ENCODE assay signal across 1 cellular context in the genomic region with DNA sequence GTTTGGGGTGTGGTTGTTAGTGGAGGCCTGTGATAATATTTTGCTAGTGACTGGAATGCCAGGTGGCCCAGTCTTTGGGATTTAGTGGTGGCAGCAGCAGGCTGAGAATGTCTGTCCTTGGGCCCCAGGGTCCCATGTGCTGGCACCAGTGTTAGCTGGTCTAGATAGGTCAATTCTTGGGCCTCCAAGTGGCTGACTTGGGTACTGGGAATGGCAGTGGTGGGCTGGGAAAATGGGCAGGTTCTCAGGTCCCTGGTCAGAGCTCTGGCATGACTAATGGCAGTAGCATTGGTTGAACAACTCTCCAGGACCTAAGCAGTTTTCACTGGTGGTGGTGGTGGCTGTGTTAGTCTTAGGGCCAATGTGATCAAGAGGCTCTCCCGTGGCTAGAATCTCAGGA.
TF ChIP-seq lines count a peak whose summit lies in the region.

No MANE protein-coding gene starts in this region.

TF ChIP-seq in GM23338, 12 proteins besides CTCF, POLR2A, EP300 and RAD21 (continued from another document):
- TF ChIP-seq, protein P1, sequence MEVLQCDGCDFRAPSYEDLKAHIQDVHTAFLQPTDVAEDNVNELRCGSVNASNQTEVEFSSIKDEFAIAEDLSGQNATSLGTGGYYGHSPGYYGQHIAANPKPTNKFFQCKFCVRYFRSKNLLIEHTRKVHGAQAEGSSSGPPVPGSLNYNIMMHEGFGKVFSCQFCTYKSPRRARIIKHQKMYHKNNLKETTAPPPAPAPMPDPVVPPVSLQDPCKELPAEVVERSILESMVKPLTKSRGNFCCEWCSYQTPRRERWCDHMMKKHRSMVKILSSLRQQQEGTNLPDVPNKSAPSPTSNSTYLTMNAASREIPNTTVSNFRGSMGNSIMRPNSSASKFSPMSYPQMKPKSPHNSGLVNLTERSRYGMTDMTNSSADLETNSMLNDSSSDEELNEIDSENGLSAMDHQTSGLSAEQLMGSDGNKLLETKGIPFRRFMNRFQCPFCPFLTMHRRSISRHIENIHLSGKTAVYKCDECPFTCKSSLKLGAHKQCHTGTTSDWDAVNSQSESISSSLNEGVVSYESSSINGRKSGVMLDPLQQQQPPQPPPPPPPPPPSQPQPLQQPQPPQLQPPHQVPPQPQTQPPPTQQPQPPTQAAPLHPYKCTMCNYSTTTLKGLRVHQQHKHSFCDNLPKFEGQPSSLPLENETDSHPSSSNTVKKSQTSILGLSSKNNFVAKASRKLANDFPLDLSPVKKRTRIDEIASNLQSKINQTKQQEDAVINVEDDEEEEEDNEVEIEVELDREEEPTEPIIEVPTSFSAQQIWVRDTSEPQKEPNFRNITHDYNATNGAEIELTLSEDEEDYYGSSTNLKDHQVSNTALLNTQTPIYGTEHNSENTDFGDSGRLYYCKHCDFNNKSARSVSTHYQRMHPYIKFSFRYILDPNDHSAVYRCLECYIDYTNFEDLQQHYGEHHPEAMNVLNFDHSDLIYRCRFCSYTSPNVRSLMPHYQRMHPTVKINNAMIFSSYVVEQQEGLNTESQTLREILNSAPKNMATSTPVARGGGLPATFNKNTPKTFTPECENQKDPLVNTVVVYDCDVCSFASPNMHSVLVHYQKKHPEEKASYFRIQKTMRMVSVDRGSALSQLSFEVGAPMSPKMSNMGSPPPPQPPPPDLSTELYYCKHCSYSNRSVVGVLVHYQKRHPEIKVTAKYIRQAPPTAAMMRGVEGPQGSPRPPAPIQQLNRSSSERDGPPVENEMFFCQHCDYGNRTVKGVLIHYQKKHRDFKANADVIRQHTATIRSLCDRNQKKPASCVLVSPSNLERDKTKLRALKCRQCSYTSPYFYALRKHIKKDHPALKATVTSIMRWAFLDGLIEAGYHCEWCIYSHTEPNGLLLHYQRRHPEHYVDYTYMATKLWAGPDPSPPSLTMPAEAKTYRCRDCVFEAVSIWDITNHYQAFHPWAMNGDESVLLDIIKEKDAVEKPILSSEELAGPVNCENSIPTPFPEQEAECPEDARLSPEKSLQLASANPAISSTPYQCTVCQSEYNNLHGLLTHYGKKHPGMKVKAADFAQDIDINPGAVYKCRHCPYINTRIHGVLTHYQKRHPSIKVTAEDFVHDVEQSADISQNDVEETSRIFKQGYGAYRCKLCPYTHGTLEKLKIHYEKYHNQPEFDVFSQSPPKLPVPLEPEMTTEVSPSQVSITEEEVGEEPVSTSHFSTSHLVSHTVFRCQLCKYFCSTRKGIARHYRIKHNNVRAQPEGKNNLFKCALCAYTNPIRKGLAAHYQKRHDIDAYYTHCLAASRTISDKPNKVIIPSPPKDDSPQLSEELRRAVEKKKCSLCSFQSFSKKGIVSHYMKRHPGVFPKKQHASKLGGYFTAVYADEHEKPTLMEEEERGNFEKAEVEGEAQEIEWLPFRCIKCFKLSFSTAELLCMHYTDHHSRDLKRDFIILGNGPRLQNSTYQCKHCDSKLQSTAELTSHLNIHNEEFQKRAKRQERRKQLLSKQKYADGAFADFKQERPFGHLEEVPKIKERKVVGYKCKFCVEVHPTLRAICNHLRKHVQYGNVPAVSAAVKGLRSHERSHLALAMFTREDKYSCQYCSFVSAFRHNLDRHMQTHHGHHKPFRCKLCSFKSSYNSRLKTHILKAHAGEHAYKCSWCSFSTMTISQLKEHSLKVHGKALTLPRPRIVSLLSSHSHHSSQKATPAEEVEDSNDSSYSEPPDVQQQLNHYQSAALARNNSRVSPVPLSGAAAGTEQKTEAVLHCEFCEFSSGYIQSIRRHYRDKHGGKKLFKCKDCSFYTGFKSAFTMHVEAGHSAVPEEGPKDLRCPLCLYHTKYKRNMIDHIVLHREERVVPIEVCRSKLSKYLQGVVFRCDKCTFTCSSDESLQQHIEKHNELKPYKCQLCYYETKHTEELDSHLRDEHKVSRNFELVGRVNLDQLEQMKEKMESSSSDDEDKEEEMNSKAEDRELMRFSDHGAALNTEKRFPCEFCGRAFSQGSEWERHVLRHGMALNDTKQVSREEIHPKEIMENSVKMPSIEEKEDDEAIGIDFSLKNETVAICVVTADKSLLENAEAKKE (CRISPR knock-in tag; IDR thresholded peaks at IDR 0.05): no peak
- TF ChIP-seq STAT1 (IDR thresholded peaks at IDR 0.05; ENCODE audit: unreplicated experiment) (no peak), JUNB (IDR thresholded peaks at IDR 0.05; ENCODE audit: unreplicated experiment) (no peak), ETS1 (IDR thresholded peaks at IDR 0.05) (no peak), REST (IDR thresholded peaks at IDR 0.05; ENCODE audit: unreplicated experiment) (no peak), CREB1 (CRISPR knock-in tag; IDR thresholded peaks at IDR 0.05; ENCODE audit: low read depth) (no peak), NANOG (IDR thresholded peaks at IDR 0.05; ENCODE audit: borderline replicate concordance) (no peak), POLR2AphosphoS5 (IDR thresholded peaks at IDR 0.05; ENCODE audit: low read depth) (no peak), EZH2phosphoT487 (IDR thresholded peaks at IDR 0.05; ENCODE audit: unreplicated experiment) (no peak)
